ENCODE assay signal across 19 cellular contexts in the genomic region with DNA sequence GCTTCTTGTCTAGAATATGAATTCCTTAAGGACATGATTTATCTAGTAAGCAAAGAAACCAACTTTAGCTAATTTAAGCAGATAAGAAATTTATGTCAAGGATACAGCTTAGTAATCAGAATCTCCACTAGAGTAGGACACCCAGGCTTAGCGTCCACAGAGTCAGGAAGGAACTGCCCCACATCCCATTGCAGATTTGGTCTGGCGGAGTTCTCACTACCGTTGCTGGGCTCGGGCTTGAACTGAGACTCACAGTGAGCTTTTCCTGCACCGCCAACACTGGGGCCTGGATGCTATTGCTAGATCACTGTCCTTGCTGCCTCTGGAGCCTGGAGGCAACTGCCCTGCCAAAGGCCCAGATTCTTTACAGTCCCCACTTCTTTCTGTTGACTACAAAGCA.
DNase-seq lines count a peak whose midpoint lies in the region; ATAC-seq, FAIRE-seq and TF ChIP-seq lines count a peak whose summit lies in the region.
"Had no signal": no experiment of that assay in that cellular context is flagged by ENCODE, and none has a peak within 500 bp of the region (broad histone marks: within the 10 kb centered on the region; RNA-seq: fewer than 3 reads in every experiment).

No MANE protein-coding gene starts in this region.

- H3K18ac ChIP-seq in trophoblast cell (ENCODE audit: low read length): no peak overlapping the region

- H3K27ac Mint-ChIP-seq in neural crest cell (ENCODE audit: unreplicated experiment): peak overlapping the region; percentile 51
- H3K27ac Mint-ChIP-seq: CD4-positive, alpha-beta T cell had no signal

- intact Hi-C loops in right lobe of liver (cut with DNase I): no loop called here
- intact Hi-C loops in HepG2 (cut with micrococcal nuclease; ENCODE audit: unreplicated experiment): no loop called here
- intact Hi-C loops in esophagus muscularis mucosa (cut with DNase I): no loop called here

- no peak for FAIRE-seq in HepG2 (lab: Jason Lieb, UNC)
- FAIRE-seq: A549, D721Med, K562 had no signal

- H2AK5ac ChIP-seq in trophoblast cell (ENCODE audit: low read length): no peak overlapping the region

- H3K27ac ChIP-seq in right lobe of liver (no peak overlapping the region), HepG2 (ENCODE audit: extremely low read length, insufficient read depth, low read length) (no peak overlapping the region), OCI-LY3 (ENCODE audit: low read length) (peak overlapping the region; percentile 71; the same call in 1 of the 2 replicates), trophoblast cell (ENCODE audit: low read depth, low read length) (no peak overlapping the region), esophagus muscularis mucosa (replicated peaks in 1 of 4) (no peak overlapping the region)
- H3K27ac ChIP-seq: 22Rv1, C4-2B had no signal

- H3K36me3 ChIP-seq in right lobe of liver (no peaks in the 10 kb centered on the region), HepG2 (replicated peaks in 1 of 2; ENCODE audit: control insufficient read depth in 1 of 2, insufficient read depth in 2 of 2, low read length in 2 of 2) (no peaks in the 10 kb centered on the region), OCI-LY3 (replicated peaks; ENCODE audit: low read depth, low read length) (peaks cover 22% of the 10 kb centered on the region), trophoblast cell (ENCODE audit: control insufficient read depth in 1 of 2, insufficient read depth in 2 of 2, low read length in 2 of 2) (no peaks in the 10 kb centered on the region), esophagus muscularis mucosa (no peaks in the 10 kb centered on the region)

- H3K14ac ChIP-seq in trophoblast cell (ENCODE audit: low read length): no peak overlapping the region

- H2AFZ ChIP-seq in HepG2 (ENCODE audit: low read length) (no peak overlapping the region), OCI-LY3 (ENCODE audit: low read depth, low read length) (no peak overlapping the region), trophoblast cell (ENCODE audit: insufficient read depth, low read length, poor library complexity) (no peak overlapping the region)

- no peak for DNase-seq in right lobe of liver
- DNase-seq in HepG2 (ENCODE audit: low spot score): no peak
- no peak for DNase-seq in neural crest cell (ENCODE audit: low read depth, low spot score)
- no peak for DNase-seq in trophoblast cell
- no peak for DNase-seq in dermis blood vessel endothelial cell
- no peak for DNase-seq in esophagus muscularis mucosa (ENCODE audit: extremely low spot score)
- DNase-seq: AML-193; Caco-2; CD4-positive, alpha-beta T cell; DMS79; GF-D8; HCEC 1CT had no signal

- no peaks in the 10 kb centered on the region for H3K79me2 ChIP-seq in HepG2 (ENCODE audit: insufficient read depth, low read length)
- H3K79me2 ChIP-seq in OCI-LY3 (ENCODE audit: low read length): no peaks in the 10 kb centered on the region
- no peaks in the 10 kb centered on the region for H3K79me2 ChIP-seq in trophoblast cell (ENCODE audit: control insufficient read depth, insufficient read depth, low read length, poor library complexity)

- ATAC-seq in right lobe of liver: peak in 3 of 4 donors; percentile 39 to 70 (median 50)
- no peak for ATAC-seq in HepG2
- no peak for ATAC-seq in HG03045 (IDR thresholded peaks at IDR 0.05; ENCODE audit: unreplicated experiment)
- ATAC-seq: A549, K562 had no signal

- no peak overlapping the region for H2BK5ac ChIP-seq in trophoblast cell (ENCODE audit: low read depth, low read length, poor library complexity)

- H4K91ac ChIP-seq in trophoblast cell (ENCODE audit: low read depth, low read length): no peak overlapping the region

- H4K8ac ChIP-seq in trophoblast cell (ENCODE audit: low read depth, low read length): no peak overlapping the region

- POLR2A ChIA-PET in HepG2 (lab: Yijun Ruan, JAX): no interaction called here

- no peak overlapping the region for H3K4ac ChIP-seq in trophoblast cell (ENCODE audit: low read depth, low read length)

- H3K4me1 ChIP-seq in right lobe of liver (no peaks in the 10 kb centered on the region), HepG2 (ENCODE audit: insufficient read depth, low read length) (no peaks in the 10 kb centered on the region), OCI-LY3 (ENCODE audit: low read length) (peaks cover 23% of the 10 kb centered on the region), trophoblast cell (ENCODE audit: control insufficient read depth in 1 of 2, insufficient read depth in 2 of 2, low read length in 2 of 2) (no peaks in the 10 kb centered on the region), esophagus muscularis mucosa (peaks cover 0 to 2% (median 0%) of the 10 kb centered on the region in 4 donors)
- H3K4me1 ChIP-seq: A549, Caco-2 had no signal

- H2BK120ac ChIP-seq in trophoblast cell (ENCODE audit: insufficient read depth, low read length, poor library complexity): no peak overlapping the region

- H3K4me2 ChIP-seq in HepG2 (ENCODE audit: low read depth, low read length) (no peak overlapping the region), OCI-LY3 (ENCODE audit: low read length) (peak overlapping the region; percentile 46; the same call in 1 of the 2 replicates), trophoblast cell (ENCODE audit: low read length) (no peak overlapping the region)
- H3K4me2 ChIP-seq: A549 had no signal

- no peak for TF ChIP-seq RAD21 in HepG2 (CRISPR knock-in tag; IDR thresholded peaks at IDR 0.05)

- H4K20me1 ChIP-seq in HepG2 (ENCODE audit: insufficient read depth, low read length) (no peaks in the 10 kb centered on the region), OCI-LY3 (ENCODE audit: insufficient read depth, low read length) (no peaks in the 10 kb centered on the region)

- TF ChIP-seq CTCF in right lobe of liver (IDR thresholded peaks at IDR 0.05): no peak
- no peak for TF ChIP-seq CTCF in HepG2 (CRISPR knock-in tag; IDR thresholded peaks at IDR 0.05)
- TF ChIP-seq CTCF in OCI-LY3 (IDR thresholded peaks at IDR 0.05; ENCODE audit: low read depth, low read length): no peak
- no peak for TF ChIP-seq CTCF in neural crest cell (conservative IDR thresholded peaks at IDR 0.05)
- no peak for TF ChIP-seq CTCF in esophagus muscularis mucosa (IDR thresholded peaks at IDR 0.05)

- H3K36me3 Mint-ChIP-seq in neural crest cell (ENCODE audit: low read depth): peaks cover 32% of the 10 kb centered on the region

- TF ChIP-seq POLR2A in right lobe of liver (IDR thresholded peaks at IDR 0.05): no peak
- TF ChIP-seq POLR2A in HepG2 (IDR thresholded peaks at IDR 0.05; ENCODE audit: insufficient read depth in 1 of 2, low read depth in 2 of 2, low read length in 2 of 2): no peak
- TF ChIP-seq POLR2A in esophagus muscularis mucosa (IDR thresholded peaks at IDR 0.05; ENCODE audit: low read depth): no peak

- no peaks in the 10 kb centered on the region for H3K79me1 ChIP-seq in trophoblast cell (ENCODE audit: low read length)

- no TSS peak for BruUV-seq in HepG2 (replicated peaks; lab: Mats Ljungman, UMichigan)

- no peak overlapping the region for H3K4me3 Mint-ChIP-seq in neural crest cell
- H3K4me3 Mint-ChIP-seq: CD4-positive, alpha-beta T cell had no signal

- H2BK12ac ChIP-seq in trophoblast cell (ENCODE audit: low read length): no peak overlapping the region

- no peak overlapping the region for H3K23ac ChIP-seq in trophoblast cell (ENCODE audit: low read length)

- H4K12ac ChIP-seq in trophoblast cell (ENCODE audit: low read depth, low read length): no peak overlapping the region

- H3K9ac ChIP-seq in HepG2 (ENCODE audit: insufficient read depth, low read depth, low read length): no peak overlapping the region
- H3K9ac ChIP-seq in OCI-LY3 (ENCODE audit: low read length): peak overlapping the region; percentile 37; the same call in 1 of the 2 replicates
- H3K9ac ChIP-seq in trophoblast cell (ENCODE audit: low read length): no peak overlapping the region

- H3K27me3 Mint-ChIP-seq in neural crest cell (ENCODE audit: low read depth): no peaks in the 10 kb centered on the region
- H3K27me3 Mint-ChIP-seq: CD4-positive, alpha-beta T cell had no signal

- peaks cover 9% of the 10 kb centered on the region for H3K4me1 Mint-ChIP-seq in neural crest cell

- CTCF ChIA-PET in HepG2 (lab: Yijun Ruan, JAX; ENCODE audit: low intra/inter-chr PET ratio, low total read pairs): no interaction called here

- H3K4me3 ChIP-seq in right lobe of liver (no peak overlapping the region), HepG2 (replicated peaks in 1 of 3; ENCODE audit: insufficient read depth in 1 of 3, low read depth in 2 of 3, low read length in 3 of 3) (no peak overlapping the region), OCI-LY3 (ENCODE audit: low read length) (no peak overlapping the region), trophoblast cell (ENCODE audit: low read depth, low read length) (no peak overlapping the region), esophagus muscularis mucosa (no peak overlapping the region)
- H3K4me3 ChIP-seq: A549, K562 had no signal

- in situ Hi-C loops in HepG2 (cut with HindIII; ENCODE audit: extremely low pct_ligation_motif_present, low pct_unique_long_range_greater_than_20kb): no loop called here

- WGBS in right lobe of liver (ENCODE audit: insufficient coverage, low coverage, low lambda C conversion rate, missing lambda C conversion rate): 72% methylated on average over 3 of the region's 5 CpGs
- WGBS in HepG2 (ENCODE audit: low lambda C conversion rate): 72% methylated on average over 5 of the region's 5 CpGs
- no CpG with 5 or more reads among the region's 5 CpGs for WGBS in trophoblast cell (ENCODE audit: extremely low coverage, insufficient coverage, insufficient read length)
- 68% methylated on average over 3 of the region's 5 CpGs for WGBS in esophagus muscularis mucosa

- peaks cover 15% of the 10 kb centered on the region for H3K9me3 Mint-ChIP-seq in neural crest cell
- H3K9me3 Mint-ChIP-seq: CD4-positive, alpha-beta T cell had no signal

- H3K27me3 ChIP-seq in right lobe of liver (no peaks in the 10 kb centered on the region), HepG2 (ENCODE audit: control insufficient read depth in 1 of 2, insufficient read depth in 2 of 2, low read length in 2 of 2) (no peaks in the 10 kb centered on the region), OCI-LY3 (ENCODE audit: low read depth, low read length) (no peaks in the 10 kb centered on the region), trophoblast cell (ENCODE audit: insufficient read depth, low read length) (no peaks in the 10 kb centered on the region), esophagus muscularis mucosa (no peaks in the 10 kb centered on the region)

- H3K9me3 ChIP-seq in right lobe of liver (no peaks in the 10 kb centered on the region), HepG2 (ENCODE audit: low read length) (no peaks in the 10 kb centered on the region), OCI-LY3 (ENCODE audit: insufficient read depth, low read length) (peaks cover 4% of the 10 kb centered on the region; the same call in 1 of the 2 replicates), trophoblast cell (ENCODE audit: insufficient read depth, low read depth, low read length) (peaks cover 2% of the 10 kb centered on the region), esophagus muscularis mucosa (no peaks in the 10 kb centered on the region)
- H3K9me3 ChIP-seq: A549, Caco-2 had no signal

- TF ChIP-seq EP300 in HepG2 (IDR thresholded peaks at IDR 0.05; ENCODE audit: low read depth in 2 of 2, low read length in 2 of 2) (no peak), HepG2 (CRISPR knock-in tag; IDR thresholded peaks at IDR 0.05; ENCODE audit: borderline replicate concordance) (no peak), esophagus muscularis mucosa (IDR thresholded peaks at IDR 0.05) (no peak)

TF ChIP-seq in HepG2, 621 proteins besides CTCF, POLR2A, EP300 and RAD21 (continues in another document):
- TF ChIP-seq JUN (CRISPR knock-in tag; IDR thresholded peaks at IDR 0.05) (no peak), ISL2 (CRISPR knock-in tag; IDR thresholded peaks at IDR 0.05) (no peak)

Comparison
In these comparisons a context has a peak if more than half of its experiments do, and no peak if none do; other contexts are left out.
1. ATAC-seq: peak in right lobe of liver (3 of 4); none in HepG2 (single experiment) and HG03045 (single experiment).